16 cellular contexts compared by ENCODE assay signal in the genomic region with DNA sequence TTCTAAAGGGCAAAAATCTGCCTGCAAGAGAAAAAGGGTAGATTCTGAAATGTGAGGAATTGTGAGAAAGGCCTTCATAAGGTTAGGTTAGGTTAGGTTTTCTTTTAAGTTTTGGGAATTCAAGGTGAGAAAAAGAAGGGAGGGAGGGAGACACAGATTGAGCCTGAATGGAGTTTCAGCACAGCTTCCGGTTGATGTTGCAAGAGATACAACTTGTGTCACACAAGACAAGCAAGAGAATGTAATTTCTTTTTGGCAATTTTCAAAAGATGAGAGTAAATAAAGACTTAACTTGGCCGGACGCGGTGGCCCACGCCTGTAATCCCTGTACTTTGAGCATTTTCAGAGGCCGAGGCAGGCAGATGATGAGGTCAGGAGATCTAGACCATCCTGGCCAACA.
DNase-seq lines count a peak whose midpoint lies in the region; ATAC-seq and TF ChIP-seq lines count a peak whose summit lies in the region.
"Had no signal": no experiment of that assay in that cellular context is flagged by ENCODE, and none has a peak within 500 bp of the region (broad histone marks: within the 10 kb centered on the region; RNA-seq: fewer than 3 reads in every experiment).

No MANE protein-coding gene starts in this region.

- intact Hi-C loops in Calu3 (cut with micrococcal nuclease; ENCODE audit: unreplicated experiment): no loop called here

- H3K36me3 Mint-ChIP-seq in WTC11 (peaks cover 13% of the 10 kb centered on the region), Calu3 (ENCODE audit: insufficient read depth, unreplicated experiment) (no peaks in the 10 kb centered on the region)

- H3K27me3 Mint-ChIP-seq in WTC11 (ENCODE audit: low read depth) (no peaks in the 10 kb centered on the region; the same call in 1 of the 2 replicates), Calu3 (ENCODE audit: unreplicated experiment) (no peaks in the 10 kb centered on the region)

- H3K4me3 Mint-ChIP-seq in WTC11 (no peak overlapping the region), Calu3 (ENCODE audit: low read depth, unreplicated experiment) (no peak overlapping the region)
- H3K4me3 Mint-ChIP-seq: CD8-positive, alpha-beta T cell; GM23338 had no signal

- no peak overlapping the region for H3K27ac ChIP-seq in HL-60 (replicated peaks)
- peak overlapping the region; percentile 84 for H3K27ac ChIP-seq in neutrophil
- H3K27ac ChIP-seq: A549, C4-2B had no signal

- no peaks in the 10 kb centered on the region for H3K36me3 ChIP-seq in neutrophil
- H3K36me3 ChIP-seq: BE2C had no signal

- H3K27ac Mint-ChIP-seq in WTC11 (no peak overlapping the region), Calu3 (ENCODE audit: unreplicated experiment) (no peak overlapping the region)
- H3K27ac Mint-ChIP-seq: CD8-positive, alpha-beta T cell; GM23338 had no signal

- H3K9me3 Mint-ChIP-seq in WTC11 (peaks cover 16% of the 10 kb centered on the region), Calu3 (ENCODE audit: low read depth, unreplicated experiment) (peaks cover 3% of the 10 kb centered on the region)

- no peak for ATAC-seq in WTC11
- ATAC-seq: A549; CD8-positive, alpha-beta T cell; GM23338 had no signal

- POLR2A ChIA-PET in WTC11 (lab: Charles Lee): no interaction called here

- TF ChIP-seq CTCF in HL-60 (IDR thresholded peaks at IDR 0.05; ENCODE audit: insufficient read depth, low read length) (no peak), WTC11 (IDR thresholded peaks at IDR 0.05) (no peak), neutrophil (IDR thresholded peaks at IDR 0.05) (no peak), Calu3 (IDR thresholded peaks at IDR 0.05; ENCODE audit: unreplicated experiment) (no peak)

- DNase-seq in HL-60 (ENCODE audit: low read depth in 1 of 2, low spot score in 1 of 2): peak; percentile 33 to 55
- peak; percentile 32 for DNase-seq in MV-4-11 (lab: John Stamatoyannopoulos, UW)
- no peak for DNase-seq in WTC11 (ENCODE audit: low spot score)
- DNase-seq in dedifferentiated amniotic fluid mesenchymal stem cell (ENCODE audit: extremely low spot score): no peak
- DNase-seq in Calu3: no peak
- no peak for DNase-seq in germinal center (ENCODE audit: low spot score)
- DNase-seq: BE2C; CD8-positive, alpha-beta T cell; COR-L47; DND-41; GDM1; H7 had no signal

- H3K4me3 ChIP-seq in HL-60 (replicated peaks; ENCODE audit: insufficient read depth, low read length) (no peak overlapping the region), neutrophil (ENCODE audit: low read depth in 1 of 2, low read length in 1 of 2) (peak overlapping the region in 1 of 2 experiments; percentile 38)
- H3K4me3 ChIP-seq: A549, GM23338 had no signal

- CTCF ChIA-PET in WTC11 (lab: Charles Lee) (no interaction called here), Calu3 (lab: Charles Lee) (no interaction called here)

- BruUV-seq in Calu3 (replicated peaks; lab: Mats Ljungman, UMichigan): no TSS peak

- H3K4me1 Mint-ChIP-seq in WTC11: peaks cover 2% of the 10 kb centered on the region; the same call in 1 of the 2 replicates
- H3K4me1 Mint-ChIP-seq in Calu3 (ENCODE audit: low read depth, unreplicated experiment): no peaks in the 10 kb centered on the region
- H3K4me1 Mint-ChIP-seq: GM23338 had no signal

- peaks cover 13 to 14% of the 10 kb centered on the region in 2 experiments for H3K4me1 ChIP-seq in neutrophil (ENCODE audit: control insufficient read depth in 1 of 2, insufficient read depth in 1 of 2, low read depth in 1 of 2, low read length in 1 of 2)
- H3K4me1 ChIP-seq: A549, BE2C had no signal

- no peaks in the 10 kb centered on the region for H3K9me3 ChIP-seq in neutrophil
- H3K9me3 ChIP-seq: A549, BE2C had no signal

- H3K27me3 ChIP-seq in HL-60 (ENCODE audit: insufficient read depth, poor library complexity, severe bottlenecking) (no peaks in the 10 kb centered on the region), neutrophil (no peaks in the 10 kb centered on the region)
- H3K27me3 ChIP-seq: BE2C had no signal

TF ChIP-seq in WTC11, 78 proteins besides CTCF, POLR2A, EP300 and RAD21:
- TF ChIP-seq GABPB1 (CRISPR knock-in tag; IDR thresholded peaks at IDR 0.05): 0 out of 2 replicates have a peak, but pooled peaks have one; percentile 19
- no peak for TF ChIP-seq ERG (CRISPR knock-in tag; IDR thresholded peaks at IDR 0.05)
- no peak for TF ChIP-seq ATF1 (CRISPR knock-in tag; IDR thresholded peaks at IDR 0.05)
- TF ChIP-seq, protein P1, sequence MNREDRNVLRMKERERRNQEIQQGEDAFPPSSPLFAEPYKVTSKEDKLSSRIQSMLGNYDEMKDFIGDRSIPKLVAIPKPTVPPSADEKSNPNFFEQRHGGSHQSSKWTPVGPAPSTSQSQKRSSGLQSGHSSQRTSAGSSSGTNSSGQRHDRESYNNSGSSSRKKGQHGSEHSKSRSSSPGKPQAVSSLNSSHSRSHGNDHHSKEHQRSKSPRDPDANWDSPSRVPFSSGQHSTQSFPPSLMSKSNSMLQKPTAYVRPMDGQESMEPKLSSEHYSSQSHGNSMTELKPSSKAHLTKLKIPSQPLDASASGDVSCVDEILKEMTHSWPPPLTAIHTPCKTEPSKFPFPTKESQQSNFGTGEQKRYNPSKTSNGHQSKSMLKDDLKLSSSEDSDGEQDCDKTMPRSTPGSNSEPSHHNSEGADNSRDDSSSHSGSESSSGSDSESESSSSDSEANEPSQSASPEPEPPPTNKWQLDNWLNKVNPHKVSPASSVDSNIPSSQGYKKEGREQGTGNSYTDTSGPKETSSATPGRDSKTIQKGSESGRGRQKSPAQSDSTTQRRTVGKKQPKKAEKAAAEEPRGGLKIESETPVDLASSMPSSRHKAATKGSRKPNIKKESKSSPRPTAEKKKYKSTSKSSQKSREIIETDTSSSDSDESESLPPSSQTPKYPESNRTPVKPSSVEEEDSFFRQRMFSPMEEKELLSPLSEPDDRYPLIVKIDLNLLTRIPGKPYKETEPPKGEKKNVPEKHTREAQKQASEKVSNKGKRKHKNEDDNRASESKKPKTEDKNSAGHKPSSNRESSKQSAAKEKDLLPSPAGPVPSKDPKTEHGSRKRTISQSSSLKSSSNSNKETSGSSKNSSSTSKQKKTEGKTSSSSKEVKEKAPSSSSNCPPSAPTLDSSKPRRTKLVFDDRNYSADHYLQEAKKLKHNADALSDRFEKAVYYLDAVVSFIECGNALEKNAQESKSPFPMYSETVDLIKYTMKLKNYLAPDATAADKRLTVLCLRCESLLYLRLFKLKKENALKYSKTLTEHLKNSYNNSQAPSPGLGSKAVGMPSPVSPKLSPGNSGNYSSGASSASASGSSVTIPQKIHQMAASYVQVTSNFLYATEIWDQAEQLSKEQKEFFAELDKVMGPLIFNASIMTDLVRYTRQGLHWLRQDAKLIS (CRISPR knock-in tag; IDR thresholded peaks at IDR 0.05; ENCODE audit: borderline replicate concordance): no peak
- TF ChIP-seq OVOL2 (CRISPR knock-in tag; IDR thresholded peaks at IDR 0.05; ENCODE audit: borderline replicate concordance): no peak
TF ChIP-seq in WTC11: peak in this region for 1.

Comparison
In these comparisons a context has a peak if more than half of its experiments do, and no peak if none do; other contexts are left out.
1. DNase-seq: peak in HL-60 (2 of 2) and MV-4-11 (single experiment); none in WTC11 (single experiment), dedifferentiated amniotic fluid mesenchymal stem cell (single experiment), Calu3 (single experiment) and germinal center (single experiment).